Comparison of ENCODE assay signal across 12 cellular contexts in genomic region chr17:80860703-80861359, GRCh38.
DNase-seq lines count a peak whose midpoint lies in the region; ATAC-seq, FAIRE-seq and TF ChIP-seq lines count a peak whose summit lies in the region.
"Had no signal": no experiment of that assay in that cellular context is flagged by ENCODE, and none has a peak within 500 bp of the region (broad histone marks: within the 10 kb centered on the region; RNA-seq: fewer than 3 reads in every experiment).

No MANE protein-coding gene starts in this region.

- peak; percentile 76 for FAIRE-seq in GM12891 (lab: Jason Lieb, UNC)

- DNase-seq in CD1c-positive myeloid dendritic cell (ENCODE audit: extremely low spot score) (peak; percentile 77), GM12891 (ENCODE audit: insufficient read length, low spot score) (no peak), WTC11 (ENCODE audit: low spot score) (no peak), SIG-M5 treated with dmso at 0.1 percent for 504 hours (lab: John Stamatoyannopoulos, UW; ENCODE audit: unreplicated experiment) (no peak), NCI-H748 (lab: John Stamatoyannopoulos, UW; ENCODE audit: unreplicated experiment) (no peak)
- no peak for DNase-seq in NK-92 treated with Interleukin-12 subunit alpha and Interleukin-12 subunit beta, amount 100 ng/mL, for 24 hours (lab: John Stamatoyannopoulos, UW)
- DNase-seq: activated CD8-positive, alpha-beta memory T cell treated with anti-CD3 and anti-CD28 coated beads, Interleukin-2, amount 50 U/mL, for 48 hours; body of pancreas; Calu3; NCI-H1930; testis had no signal

- H3K4me3 ChIP-seq in iPS-15b (ENCODE audit: low read depth, low read length), result no peak overlapping the region
- H3K4me3 ChIP-seq: body of pancreas, testis had no signal

- no peaks in the 10 kb centered on the region for H3K9me3 ChIP-seq in iPS-15b (ENCODE audit: control insufficient read depth, insufficient read depth, low read length)
- H3K9me3 ChIP-seq: body of pancreas, testis had no signal

- peaks cover 3% of the 10 kb centered on the region for H3K36me3 ChIP-seq in iPS-15b (ENCODE audit: control insufficient read depth, insufficient read depth, low read length)

- H3K9me3 Mint-ChIP-seq in WTC11, result no peaks in the 10 kb centered on the region

- H3K27me3 Mint-ChIP-seq in WTC11 (ENCODE audit: low read depth), result no peaks in the 10 kb centered on the region

- H3K4me3 Mint-ChIP-seq in WTC11, result no peak overlapping the region

- H3K9ac ChIP-seq in iPS-15b (ENCODE audit: low read depth, low read length), result peak overlapping the region; percentile 16

- H3K27ac Mint-ChIP-seq in WTC11, result peak overlapping the region; percentile 53; the same call in 1 of the 2 replicates

- POLR2A ChIA-PET in WTC11 (lab: Charles Lee), result no interaction called here

- H3K4me1 Mint-ChIP-seq in WTC11, result peaks cover 28% of the 10 kb centered on the region

- no peaks in the 10 kb centered on the region for H3K27me3 ChIP-seq in iPS-15b (ENCODE audit: control insufficient read depth, insufficient read depth, low read length)
- H3K27me3 ChIP-seq: body of pancreas, testis had no signal

- peaks cover 4% of the 10 kb centered on the region for H3K4me1 ChIP-seq in iPS-15b (ENCODE audit: control insufficient read depth, insufficient read depth, low read length)

- peaks cover 9% of the 10 kb centered on the region; the same call in 1 of the 2 replicates for H3K36me3 Mint-ChIP-seq in WTC11

- TF ChIP-seq CTCF in WTC11 (IDR thresholded peaks at IDR 0.05), result no peak

- CTCF ChIA-PET in WTC11 (lab: Charles Lee), result interaction anchor here (0.6 to 2.1 kb wide), 3 partner anchors 37 to 434 kb away, joined by 4 to 12 read pairs (median 8); no protein-coding TSS in a partner anchor

- TF ChIP-seq POLR2A in GM12891 (IDR thresholded peaks at IDR 0.05; ENCODE audit: low read depth, low read length), result no peak

- ATAC-seq in WTC11, result no peak
- ATAC-seq: body of pancreas had no signal

TF ChIP-seq in GM12891, 5 proteins besides CTCF, POLR2A, EP300 and RAD21:
- TF ChIP-seq SPI1 (IDR thresholded peaks at IDR 0.05; ENCODE audit: low read depth, low read length) (peak; percentile 72), TAF1 (IDR thresholded peaks at IDR 0.05; ENCODE audit: low read depth, low read length) (no peak)

TF ChIP-seq in WTC11, 78 proteins besides CTCF, POLR2A, EP300 and RAD21 (continues in another document):
- no peak for TF ChIP-seq ZNF317 (CRISPR knock-in tag; IDR thresholded peaks at IDR 0.05; ENCODE audit: borderline replicate concordance, low read depth)
- no peak for TF ChIP-seq PRDM15 (CRISPR knock-in tag; IDR thresholded peaks at IDR 0.05)
- TF ChIP-seq SMAD4 (CRISPR knock-in tag; IDR thresholded peaks at IDR 0.05), result no peak
- no peak for TF ChIP-seq ZNF416 (CRISPR knock-in tag; IDR thresholded peaks at IDR 0.05)
- TF ChIP-seq CREB1 (CRISPR knock-in tag; IDR thresholded peaks at IDR 0.05), result no peak
- no peak for TF ChIP-seq NR1H2 (CRISPR knock-in tag; IDR thresholded peaks at IDR 0.05)
- TF ChIP-seq GABPB1 (CRISPR knock-in tag; IDR thresholded peaks at IDR 0.05), result no peak
- no peak for TF ChIP-seq RORB (CRISPR knock-in tag; IDR thresholded peaks at IDR 0.05)
- no peak for TF ChIP-seq CREM (CRISPR knock-in tag; IDR thresholded peaks at IDR 0.05)
- no peak for TF ChIP-seq OVOL2 (CRISPR knock-in tag; IDR thresholded peaks at IDR 0.05; ENCODE audit: borderline replicate concordance)
- no peak for TF ChIP-seq ZNF425 (CRISPR knock-in tag; conservative IDR thresholded peaks at IDR 0.05)
- TF ChIP-seq STAT6 (CRISPR knock-in tag; conservative IDR thresholded peaks at IDR 0.05; ENCODE audit: low read depth), result no peak
- no peak for TF ChIP-seq CBFB (CRISPR knock-in tag; IDR thresholded peaks at IDR 0.05; ENCODE audit: low read depth)
- TF ChIP-seq JAZF1 (CRISPR knock-in tag; IDR thresholded peaks at IDR 0.05), result no peak
- TF ChIP-seq ATF6 (CRISPR knock-in tag; IDR thresholded peaks at IDR 0.05), result no peak
- no peak for TF ChIP-seq ZNF232 (CRISPR knock-in tag; IDR thresholded peaks at IDR 0.05)
- TF ChIP-seq GRHL2 (CRISPR knock-in tag; IDR thresholded peaks at IDR 0.05; ENCODE audit: insufficient replicate concordance, severe bottlenecking), result no peak
- TF ChIP-seq ZNF138 (CRISPR knock-in tag; conservative IDR thresholded peaks at IDR 0.05), result no peak
- no peak for TF ChIP-seq NFYB (CRISPR knock-in tag; conservative IDR thresholded peaks at IDR 0.05; ENCODE audit: low read depth)
